ENCODE assay signal across 8 cellular contexts in the genomic region with DNA sequence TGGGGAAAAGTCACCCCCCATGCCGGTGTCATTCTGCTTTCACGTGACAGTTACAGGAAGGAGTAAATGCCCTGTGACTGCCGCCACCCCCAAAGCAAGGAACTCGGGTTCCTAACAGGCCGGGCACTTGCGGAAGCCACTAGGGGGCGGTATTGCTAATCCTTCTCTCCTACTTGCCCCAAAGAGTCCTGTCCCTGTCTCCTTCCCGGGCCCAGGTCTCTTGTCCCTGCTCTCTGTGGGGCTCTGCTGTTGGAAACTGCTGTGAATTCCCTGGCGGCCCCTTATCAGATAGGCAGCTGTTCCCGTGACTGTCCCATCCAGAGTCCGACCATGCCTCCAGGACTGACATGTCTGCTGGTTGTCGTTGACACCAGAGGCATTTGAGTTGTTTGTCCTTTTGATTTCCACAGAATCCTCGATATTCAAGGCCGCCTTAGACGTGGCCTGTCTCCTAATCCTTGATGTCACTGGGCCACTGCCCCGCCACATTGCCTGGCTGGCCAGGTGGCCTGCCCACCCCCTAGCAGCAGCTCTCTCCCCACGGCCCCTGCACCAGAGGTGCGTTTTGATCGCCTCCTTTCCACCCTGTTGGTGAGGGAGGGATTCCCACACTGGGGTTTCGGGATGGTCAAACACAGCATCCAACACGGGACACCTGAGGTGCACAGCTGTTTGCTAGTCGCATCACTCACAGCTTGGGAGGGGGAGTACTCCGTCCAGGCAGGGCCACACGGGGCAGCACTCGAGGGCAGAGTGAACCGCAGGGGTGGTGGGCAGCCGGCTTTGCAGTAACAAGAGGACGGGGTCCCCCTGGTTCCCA. TPM values are rescaled to one million over a fixed set of nuclear protein-coding genes. Genes with fewer than 3 reads are reported as not detected.
DNase-seq lines count a peak whose midpoint lies in the region; ATAC-seq lines count a peak whose summit lies in the region.

No MANE protein-coding gene starts in this region.

- peak overlapping the region; percentile 57 for H3K56ac ChIP-seq in mesendoderm (ENCODE audit: low read length)

- H4K8ac ChIP-seq in mesendoderm (ENCODE audit: low read depth, low read length): no peak overlapping the region

- no peaks in the 10 kb centered on the region for H3K27me3 ChIP-seq in mesendoderm (ENCODE audit: insufficient read depth, low read length, poor library complexity)

- H3K9ac ChIP-seq in SK-N-MC (ENCODE audit: insufficient read length) (no peak overlapping the region), mesendoderm (ENCODE audit: low read length) (peak overlapping the region; percentile 1)

- DNase-seq in NCI-H146 (lab: John Stamatoyannopoulos, UW) (peak; percentile 30), NCI-H146 treated with DMSO at 0.1 percent for 48 hours (lab: John Stamatoyannopoulos, UW; ENCODE audit: unreplicated experiment) (no peak), HT-29 (ENCODE audit: low spot score) (peak; percentile 55), SK-N-MC (ENCODE audit: low read depth, low spot score) (peak; percentile 22), dermis microvascular lymphatic vessel endothelial cell (ENCODE audit: low read depth in 2 of 2) (peak; percentile 42 to 84), mesendoderm (peak; percentile 95)

- H2BK5ac ChIP-seq in mesendoderm (ENCODE audit: low read length): peak overlapping the region; percentile 6

- H3K18ac ChIP-seq in mesendoderm (ENCODE audit: low read length): no peak overlapping the region

- H3K4me1 ChIP-seq in mesendoderm (ENCODE audit: control insufficient read depth, low read depth, low read length): peaks cover 7% of the 10 kb centered on the region

- H3K9me3 ChIP-seq in SK-N-MC (ENCODE audit: low read depth, low read length): no peaks in the 10 kb centered on the region

- H3K79me2 ChIP-seq in mesendoderm (ENCODE audit: control insufficient read depth, insufficient read depth, low read length): no peaks in the 10 kb centered on the region

- H3K4ac ChIP-seq in mesendoderm (ENCODE audit: low read depth, low read length): no peak overlapping the region

- H3K36me3 ChIP-seq in SK-N-MC (ENCODE audit: insufficient read depth, low read length) (peaks cover 4% of the 10 kb centered on the region; the same call in 1 of the 2 replicates), mesendoderm (ENCODE audit: control insufficient read depth, insufficient read depth, low read length) (no peaks in the 10 kb centered on the region)

- H3K4me3 ChIP-seq in SK-N-MC (no peak overlapping the region), mesendoderm (ENCODE audit: low read length) (no peak overlapping the region)

- WGBS in mesendoderm (ENCODE audit: extremely low coverage, insufficient coverage, low lambda C conversion rate): no CpG with 5 or more reads among the region's 28 CpGs

- no peak overlapping the region for H2BK15ac ChIP-seq in mesendoderm (replicated peaks; ENCODE audit: low read depth)

- H3K23ac ChIP-seq in mesendoderm (ENCODE audit: low read length): no peak overlapping the region

- H2BK120ac ChIP-seq in mesendoderm (ENCODE audit: low read depth, low read length): no peak overlapping the region

- no peaks in the 10 kb centered on the region for H3K79me1 ChIP-seq in mesendoderm (ENCODE audit: low read length)

- ATAC-seq in HG03565 (IDR thresholded peaks at IDR 0.05; ENCODE audit: unreplicated experiment): no peak
- ATAC-seq in GM21786 (IDR thresholded peaks at IDR 0.05; ENCODE audit: unreplicated experiment): no peak

- H2AK5ac ChIP-seq in mesendoderm (ENCODE audit: low read length): no peak overlapping the region

- no peak overlapping the region for H4K5ac ChIP-seq in mesendoderm (ENCODE audit: low read length)

- no peak overlapping the region for H3K4me2 ChIP-seq in mesendoderm (ENCODE audit: low read length)

- H3K27ac ChIP-seq in SK-N-MC: no peak overlapping the region
- H3K27ac ChIP-seq in mesendoderm (ENCODE audit: low read depth, low read length): no peak overlapping the region

RNA-seq across cellular contexts. Expression of a gene that starts 37.3 kb away (rescaled TPM):
- 5.7 and 8.0 TPM in 2 replicates for total RNA-seq in HT-29 (2014; rRNA removed; shearing (Covaris generic))
- total RNA-seq in dermis microvascular lymphatic vessel endothelial cell: 1.6 and 3.3 TPM in 2 replicates
- 15.3 TPM for polyA plus RNA-seq in mesendoderm (2013, experiment 1 of 2)
- polyA plus RNA-seq in mesendoderm (2013, experiment 2 of 2): 15.7 TPM

RNA-seq across cellular contexts. Expression of a gene that starts 57.4 kb away (rescaled TPM):
- total RNA-seq in HT-29 (2014; rRNA removed; shearing (Covaris generic)): not detected in 2 replicates
- 0.13 and 0.26 TPM in 2 replicates for total RNA-seq in dermis microvascular lymphatic vessel endothelial cell
- not detected for polyA plus RNA-seq in mesendoderm (2013, experiment 1 of 2)
- polyA plus RNA-seq in mesendoderm (2013, experiment 2 of 2): not detected
